ENCODE assay signal across 10 cellular contexts in genomic region chr11:122851366-122852011, GRCh38. TPM values are rescaled to one million over a fixed set of nuclear protein-coding genes. Genes with fewer than 3 reads are reported as not detected.
A peak's percentile ranks its signal among the peaks of the same experiment; 100 is the strongest.
DNase-seq lines count a peak whose midpoint lies in the region; ATAC-seq, FAIRE-seq and TF ChIP-seq lines count a peak whose summit lies in the region.
"Had no signal": no experiment of that assay in that cellular context is flagged by ENCODE, and none has a peak within 500 bp of the region (broad histone marks: within the 10 kb centered on the region; RNA-seq: fewer than 3 reads in every experiment).

No MANE protein-coding gene starts in this region.

- H3K4me1 ChIP-seq in DOHH2 (ENCODE audit: control insufficient read depth, low read length): peaks cover 6% of the 10 kb centered on the region
- peaks cover 16% of the 10 kb centered on the region for H3K4me1 ChIP-seq in Karpas-422 (ENCODE audit: low read length)
- H3K4me1 ChIP-seq in kidney (ENCODE audit: control insufficient read depth in 1 of 2, insufficient read depth in 1 of 2, low read depth in 1 of 2, low read length in 2 of 2): no peaks in the 10 kb centered on the region
- H3K4me1 ChIP-seq in smooth muscle cell (ENCODE audit: low read depth): peaks cover 15% of the 10 kb centered on the region
- no peaks in the 10 kb centered on the region for H3K4me1 ChIP-seq in ascending aorta

- ATAC-seq in HG03039 (IDR thresholded peaks at IDR 0.05; ENCODE audit: unreplicated experiment): no peak

- H3K9me3 ChIP-seq in DOHH2 (ENCODE audit: control insufficient read depth, insufficient read depth, low read length) (no peaks in the 10 kb centered on the region), Karpas-422 (ENCODE audit: low read length) (no peaks in the 10 kb centered on the region), kidney (ENCODE audit: control insufficient read depth in 1 of 2, low read length in 2 of 2) (no peaks in the 10 kb centered on the region), smooth muscle cell (replicated peaks; ENCODE audit: low read depth) (no peaks in the 10 kb centered on the region), ascending aorta (no peaks in the 10 kb centered on the region)

- H3K27me3 ChIP-seq in DOHH2 (ENCODE audit: control insufficient read depth, low read length) (peaks cover 18% of the 10 kb centered on the region; the same call in 1 of the 2 replicates), Karpas-422 (ENCODE audit: low read length) (no peaks in the 10 kb centered on the region), smooth muscle cell (ENCODE audit: low read depth) (no peaks in the 10 kb centered on the region), ascending aorta (no peaks in the 10 kb centered on the region)

- TF ChIP-seq CTCF in DOHH2 (IDR thresholded peaks at IDR 0.05; ENCODE audit: low read depth, low read length, poor library complexity, severe bottlenecking): no peak
- no peak for TF ChIP-seq CTCF in kidney (IDR thresholded peaks at IDR 0.05; ENCODE audit: borderline replicate concordance, extremely low read depth, insufficient read depth)
- TF ChIP-seq CTCF in smooth muscle cell (IDR thresholded peaks at IDR 0.05; ENCODE audit: borderline replicate concordance, insufficient read depth, poor library complexity, severe bottlenecking): no peak
- TF ChIP-seq CTCF in ascending aorta (IDR thresholded peaks at IDR 0.05): no peak

- WGBS in smooth muscle cell (ENCODE audit: low lambda C conversion rate): 92% methylated on average over 12 of the region's 12 CpGs

- H3F3A ChIP-seq in DOHH2 (ENCODE audit: control insufficient read depth, insufficient read depth) (no peaks in the 10 kb centered on the region), smooth muscle cell (ENCODE audit: low read depth) (peaks cover 11% of the 10 kb centered on the region)

- peak overlapping the region; percentile 19 for H3K4me2 ChIP-seq in DOHH2 (ENCODE audit: low read length)
- H3K4me2 ChIP-seq in Karpas-422 (ENCODE audit: low read depth, low read length, poor library complexity, severe bottlenecking): peak overlapping the region; percentile 70
- H3K4me2 ChIP-seq in smooth muscle cell: no peak overlapping the region

- H3K9me2 ChIP-seq in DOHH2 (replicated peaks; ENCODE audit: control insufficient read depth, low read length) (no peaks in the 10 kb centered on the region), Karpas-422 (replicated peaks; ENCODE audit: insufficient read depth, low read length) (no peaks in the 10 kb centered on the region)

- no peaks in the 10 kb centered on the region for H3K36me3 ChIP-seq in DOHH2 (ENCODE audit: control insufficient read depth, low read length)
- no peaks in the 10 kb centered on the region for H3K36me3 ChIP-seq in Karpas-422 (ENCODE audit: insufficient read depth, low read length)
- no peaks in the 10 kb centered on the region for H3K36me3 ChIP-seq in kidney (ENCODE audit: control insufficient read depth in 1 of 2, insufficient read depth in 2 of 2, low read length in 2 of 2)
- H3K36me3 ChIP-seq in smooth muscle cell (ENCODE audit: low read depth): no peaks in the 10 kb centered on the region
- H3K36me3 ChIP-seq in ascending aorta: no peaks in the 10 kb centered on the region

- no peaks in the 10 kb centered on the region for H3K79me2 ChIP-seq in DOHH2 (ENCODE audit: control insufficient read depth, low read length)
- H3K79me2 ChIP-seq in Karpas-422 (ENCODE audit: low read length): no peaks in the 10 kb centered on the region
- H3K79me2 ChIP-seq in smooth muscle cell (ENCODE audit: low read depth): no peaks in the 10 kb centered on the region

- H4K20me1 ChIP-seq in DOHH2 (ENCODE audit: control insufficient read depth, insufficient read depth, low read depth, low read length) (no peaks in the 10 kb centered on the region), Karpas-422 (ENCODE audit: insufficient read depth, low read depth, low read length) (no peaks in the 10 kb centered on the region), smooth muscle cell (ENCODE audit: low read depth) (no peaks in the 10 kb centered on the region)

- H3K4me3 ChIP-seq in DOHH2 (ENCODE audit: low read length): no peak overlapping the region
- H3K4me3 ChIP-seq in Karpas-422 (ENCODE audit: low read length): peak overlapping the region; percentile 39; the same call in 1 of the 2 replicates
- H3K4me3 ChIP-seq in kidney (ENCODE audit: low read length in 2 of 2): no peak overlapping the region
- no peak overlapping the region for H3K4me3 ChIP-seq in smooth muscle cell
- no peak overlapping the region for H3K4me3 ChIP-seq in ascending aorta
- H3K4me3 ChIP-seq: skin epidermis had no signal

- peak; percentile 90 for FAIRE-seq in GM19239 (lab: Jason Lieb, UNC)
- no peak for FAIRE-seq in kidney (lab: Jason Lieb, UNC)

- peak overlapping the region; percentile 28; the same call in 1 of the 2 replicates for H3K9ac ChIP-seq in Karpas-422 (ENCODE audit: low read length)
- no peak overlapping the region for H3K9ac ChIP-seq in kidney (ENCODE audit: low read length in 2 of 2)
- no peak overlapping the region for H3K9ac ChIP-seq in smooth muscle cell (ENCODE audit: low read depth)

- no peak for DNase-seq in GM19239 (ENCODE audit: insufficient read length, low spot score)
- peak; percentile 69 for DNase-seq in Karpas-422
- DNase-seq in cerebellar cortex (ENCODE audit: low spot score): peak; percentile 80
- no peak for DNase-seq in kidney
- DNase-seq in smooth muscle cell (lab: John Stamatoyannopoulos, UW; ENCODE audit: unreplicated experiment): no peak
- DNase-seq in ascending aorta (ENCODE audit: low spot score in 2 of 2): no peak
- DNase-seq: NCI-H1436 treated with DMSO at 0.1 percent for 48 hours had no signal

- H3K27ac ChIP-seq in DOHH2 (ENCODE audit: low read depth, low read length): no peak overlapping the region
- H3K27ac ChIP-seq in Karpas-422 (ENCODE audit: low read length): no peak overlapping the region
- H3K27ac ChIP-seq in kidney (ENCODE audit: low read depth in 2 of 2, low read length in 2 of 2): no peak overlapping the region
- no peak overlapping the region for H3K27ac ChIP-seq in smooth muscle cell (ENCODE audit: low read depth)
- H3K27ac ChIP-seq in ascending aorta: no peak overlapping the region

- intact Hi-C loops in kidney (cut with DNase I) (loop anchor here (10.0 kb wide), 1 partner anchor 57 kb away; no protein-coding TSS in a partner anchor), ascending aorta (cut with DNase I) (no loop called here)

- H2AFZ ChIP-seq in Karpas-422 (ENCODE audit: low read length) (peak overlapping the region; percentile 18; the same call in 1 of the 2 replicates), smooth muscle cell (ENCODE audit: low read depth) (no peak overlapping the region)

RNA-seq across cellular contexts. Expression of gene CRTAM, which starts 13.2 kb away (rescaled TPM):
- total RNA-seq in Karpas-422 (2014; rRNA removed; shearing (Covaris generic); ENCODE audit: low replicate concordance): not detected in 2 replicates
- total RNA-seq in kidney (0.66 TPM), smooth muscle cell (1.1 TPM in 1 of 2 replicates, not detected in the other), ascending aorta (not detected)
- polyA plus RNA-seq in kidney (ENCODE audit: insufficient read depth, low read depth, low replicate concordance) (not detected), smooth muscle cell (not detected in 2 replicates)

RNA-seq across cellular contexts. Expression of gene JHY, which starts 31.1 kb away (rescaled TPM):
- total RNA-seq in Karpas-422 (2014; rRNA removed; shearing (Covaris generic); ENCODE audit: low replicate concordance): not detected in 2 replicates
- total RNA-seq in kidney: 13.6 TPM
- polyA plus RNA-seq in kidney (ENCODE audit: insufficient read depth, low read depth, low replicate concordance): 4.8 TPM
- 3.7 and 4.0 TPM in 2 replicates for total RNA-seq in smooth muscle cell
- polyA plus RNA-seq in smooth muscle cell: 4.6 and 7.4 TPM in 2 replicates
- 1.3 TPM for total RNA-seq in ascending aorta

Comparison
In these comparisons a context has a peak if more than half of its experiments do, and no peak if none do; other contexts are left out.
1. DNase-seq: peak in Karpas-422 (single experiment) and cerebellar cortex (single experiment); none in GM19239 (single experiment), kidney (single experiment), smooth muscle cell (single experiment) and ascending aorta (0 of 2).